In genomic region chr7:150756858-150757257, GRCh38 we compare ENCODE assay signal across 1 cellular context.
TF ChIP-seq lines count a peak whose summit lies in the region.

No MANE protein-coding gene starts in this region.

TF ChIP-seq in endothelial cell of umbilical vein, 7 proteins besides CTCF, POLR2A, EP300 and RAD21:
- no peak for TF ChIP-seq EZH2 (IDR thresholded peaks at IDR 0.05; ENCODE audit: borderline replicate concordance, low read depth, low read length, severe bottlenecking)
- TF ChIP-seq MYC (IDR thresholded peaks at IDR 0.05; ENCODE audit: low read depth, low read length), result no peak
- TF ChIP-seq MAX (IDR thresholded peaks at IDR 0.05; ENCODE audit: insufficient read depth, insufficient read length), result no peak
- TF ChIP-seq JUN (IDR thresholded peaks at IDR 0.05; ENCODE audit: borderline replicate concordance, insufficient read depth, insufficient read length, low read depth), result no peak
- TF ChIP-seq POLR2AphosphoS5 (IDR thresholded peaks at IDR 0.05; ENCODE audit: insufficient read depth, low read depth, low read length), result no peak
- TF ChIP-seq FOS (IDR thresholded peaks at IDR 0.05; ENCODE audit: borderline replicate concordance, insufficient read depth, low read length), result no peak
- no peak for TF ChIP-seq GATA2 (IDR thresholded peaks at IDR 0.05; ENCODE audit: insufficient read depth, insufficient read length, low read depth, low read length)
